21 cellular contexts compared by ENCODE assay signal in the genomic region with DNA sequence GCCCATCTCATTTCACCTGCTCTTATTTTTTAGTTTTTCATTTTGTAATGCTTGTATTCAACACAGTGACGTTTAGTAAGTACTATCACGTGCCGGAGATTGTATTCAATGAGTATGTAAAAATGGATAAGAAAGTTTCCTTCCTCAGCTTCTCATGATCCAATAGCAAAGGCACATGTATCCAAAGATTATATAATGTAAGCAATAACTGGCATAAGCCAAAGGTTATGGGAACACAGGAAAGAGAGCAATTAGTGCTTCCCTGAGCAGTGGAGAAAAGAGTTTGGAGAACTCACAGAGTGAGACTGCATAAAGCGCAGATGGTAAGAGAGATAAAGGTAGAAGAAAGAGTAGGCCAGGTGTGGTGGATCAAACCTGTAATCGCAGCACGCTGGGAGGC. TPM values are rescaled to one million over a fixed set of nuclear protein-coding genes. Genes with fewer than 3 reads are reported as not detected.
DNase-seq lines count a peak whose midpoint lies in the region; ATAC-seq and TF ChIP-seq lines count a peak whose summit lies in the region.
"Had no signal": no experiment of that assay in that cellular context is flagged by ENCODE, and none has a peak within 500 bp of the region (broad histone marks: within the 10 kb centered on the region; RNA-seq: fewer than 3 reads in every experiment).

No MANE protein-coding gene starts in this region.

- H3K27ac Mint-ChIP-seq in WTC11, result peak overlapping the region; percentile 33; the same call in 1 of the 2 replicates
- H3K27ac Mint-ChIP-seq in natural killer cell, result no peak overlapping the region
- H3K27ac Mint-ChIP-seq: CD4-positive, CD25-positive, alpha-beta regulatory T cell had no signal

- H3K36me3 Mint-ChIP-seq in WTC11 (peaks cover 19% of the 10 kb centered on the region), natural killer cell (no peaks in the 10 kb centered on the region)

- peaks cover 16% of the 10 kb centered on the region for H3K4me1 Mint-ChIP-seq in WTC11
- no peaks in the 10 kb centered on the region for H3K4me1 Mint-ChIP-seq in natural killer cell

- no peaks in the 10 kb centered on the region for H3K27me3 Mint-ChIP-seq in WTC11 (ENCODE audit: low read depth)
- no peaks in the 10 kb centered on the region for H3K27me3 Mint-ChIP-seq in natural killer cell (ENCODE audit: low read depth in 2 of 2)
- H3K27me3 Mint-ChIP-seq: CD4-positive, CD25-positive, alpha-beta regulatory T cell; CD8-positive, alpha-beta memory T cell had no signal

- DNase-seq in WTC11 (ENCODE audit: low spot score) (no peak), dermis blood vessel endothelial cell (peak; percentile 89), glomerular endothelial cell (ENCODE audit: extremely low read depth, low read depth, low spot score) (peak; percentile 70), natural killer cell (no peak)
- DNase-seq in stimulated activated CD4-positive, alpha-beta T cell treated with anti-CD3 and anti-CD28 coated beads, Interleukin-1b, Interleukin-23, amount 100 ng/mL, for 48 hours, result no peak
- DNase-seq: ACHN; BE2C; C1 segment of cervical spinal cord; CD4-positive, CD25-positive, alpha-beta regulatory T cell; CD8-positive, alpha-beta memory T cell; COR-L47; DMS 273 treated with DMSO at 0.1 percent for 48 hours; DMS53; DND-41; EL; H9 had no signal

- H3K9me3 Mint-ChIP-seq in WTC11, result no peaks in the 10 kb centered on the region
- no peaks in the 10 kb centered on the region for H3K9me3 Mint-ChIP-seq in natural killer cell
- H3K9me3 Mint-ChIP-seq: CD4-positive, CD25-positive, alpha-beta regulatory T cell; CD8-positive, alpha-beta memory T cell; H9 had no signal

- CTCF ChIA-PET in WTC11 (lab: Charles Lee), result interaction anchor here (0.6 kb wide), 1 partner anchor 119 kb away, joined by 4 read pairs; no protein-coding TSS in a partner anchor

- intact Hi-C loops in natural killer cell (cut with micrococcal nuclease), result no loop called here

- POLR2A ChIA-PET in WTC11 (lab: Charles Lee), result no interaction called here

- H3K4me3 Mint-ChIP-seq in WTC11, result no peak overlapping the region
- H3K4me3 Mint-ChIP-seq in natural killer cell, result no peak overlapping the region
- H3K4me3 Mint-ChIP-seq: CD4-positive, CD25-positive, alpha-beta regulatory T cell; CD8-positive, alpha-beta memory T cell; H9 had no signal

- TF ChIP-seq CTCF in WTC11 (IDR thresholded peaks at IDR 0.05) (no peak), natural killer cell (IDR thresholded peaks at IDR 0.05) (no peak)

- ATAC-seq in WTC11 (no peak), HG03095 (IDR thresholded peaks at IDR 0.05; ENCODE audit: unreplicated experiment) (no peak), natural killer cell (no peak)
- ATAC-seq: GM12878 had no signal

TF ChIP-seq in WTC11, 78 proteins besides CTCF, POLR2A, EP300 and RAD21:
- TF ChIP-seq, protein P1, sequence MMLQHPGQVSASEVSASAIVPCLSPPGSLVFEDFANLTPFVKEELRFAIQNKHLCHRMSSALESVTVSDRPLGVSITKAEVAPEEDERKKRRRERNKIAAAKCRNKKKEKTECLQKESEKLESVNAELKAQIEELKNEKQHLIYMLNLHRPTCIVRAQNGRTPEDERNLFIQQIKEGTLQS (CRISPR knock-in tag; conservative IDR thresholded peaks at IDR 0.05), result no peak

RNA-seq across cellular contexts. Expression of a gene that starts 21.8 kb away (rescaled TPM):
- total RNA-seq in WTC11 (2021), result 29.1 to 37.7 TPM (median 30.2 TPM) in 3 replicates
- total RNA-seq in dermis blood vessel endothelial cell, result 17.0 and 30.2 TPM in 2 replicates
- 16.2 and 18.2 TPM in 2 replicates for total RNA-seq in glomerular endothelial cell
- 10 to 100 TPM; 21.7 to 24.7 (median 21.7) TPM for total RNA-seq in natural killer cell

RNA-seq across cellular contexts. Expression of a gene that starts 42.9 kb away (rescaled TPM):
- total RNA-seq in WTC11 (2021) (not detected in 3 replicates), dermis blood vessel endothelial cell (not detected in 2 replicates), glomerular endothelial cell (not detected in 2 replicates), natural killer cell (not detected)
- total RNA-seq: CD4-positive, CD25-positive, alpha-beta regulatory T cell; CD8-positive, alpha-beta memory T cell; G401; H1; H9; HT-29 had no signal

Comparison
In these comparisons a context has a peak if more than half of its experiments do, and no peak if none do; other contexts are left out.
1. DNase-seq: peak in dermis blood vessel endothelial cell (single experiment) and glomerular endothelial cell (single experiment); none in WTC11 (single experiment), natural killer cell (single experiment) and stimulated activated CD4-positive, alpha-beta T cell treated with anti-CD3 and anti-CD28 coated beads, Interleukin-1b, Interleukin-23, amount 100 ng/mL, for 48 hours (single experiment).